In the genomic region with DNA sequence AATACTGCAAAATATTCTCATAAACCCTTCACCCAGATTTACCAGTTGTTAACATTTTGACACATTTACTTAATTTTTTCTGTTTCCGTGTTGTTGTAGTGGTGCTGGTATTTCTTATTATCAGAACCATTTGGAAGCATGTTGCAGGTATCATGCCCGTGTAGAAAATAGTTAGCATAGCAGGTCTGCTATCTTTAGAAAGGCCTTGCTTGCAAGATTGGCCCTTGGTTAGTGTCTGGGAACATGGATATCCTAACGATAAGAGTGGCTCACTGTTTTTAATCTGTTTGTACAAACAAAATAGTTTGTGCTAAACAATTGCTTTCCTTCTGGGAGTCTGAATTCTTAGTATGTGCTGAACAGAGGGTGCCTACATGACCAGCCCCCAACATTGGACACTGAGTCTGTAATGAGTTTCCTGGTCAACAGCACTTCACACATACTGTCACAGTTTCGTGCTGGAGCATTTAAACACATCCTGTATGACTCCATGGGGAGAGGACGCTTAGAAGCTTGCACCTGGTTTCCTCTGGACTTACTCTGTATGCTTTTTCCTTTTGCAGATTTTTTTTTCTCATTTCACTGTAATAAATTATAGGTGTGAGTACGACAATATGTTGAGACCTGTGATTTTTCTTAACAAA, we compare ENCODE assay signal across 2 cellular contexts.
A peak's percentile ranks its signal among the peaks of the same experiment; 100 is the strongest.
TF ChIP-seq lines count a peak whose summit lies in the region.

No MANE protein-coding gene starts in this region.

TF ChIP-seq in HepG2, 621 proteins besides CTCF, POLR2A, EP300 and RAD21:
- TF ChIP-seq, protein P1, sequence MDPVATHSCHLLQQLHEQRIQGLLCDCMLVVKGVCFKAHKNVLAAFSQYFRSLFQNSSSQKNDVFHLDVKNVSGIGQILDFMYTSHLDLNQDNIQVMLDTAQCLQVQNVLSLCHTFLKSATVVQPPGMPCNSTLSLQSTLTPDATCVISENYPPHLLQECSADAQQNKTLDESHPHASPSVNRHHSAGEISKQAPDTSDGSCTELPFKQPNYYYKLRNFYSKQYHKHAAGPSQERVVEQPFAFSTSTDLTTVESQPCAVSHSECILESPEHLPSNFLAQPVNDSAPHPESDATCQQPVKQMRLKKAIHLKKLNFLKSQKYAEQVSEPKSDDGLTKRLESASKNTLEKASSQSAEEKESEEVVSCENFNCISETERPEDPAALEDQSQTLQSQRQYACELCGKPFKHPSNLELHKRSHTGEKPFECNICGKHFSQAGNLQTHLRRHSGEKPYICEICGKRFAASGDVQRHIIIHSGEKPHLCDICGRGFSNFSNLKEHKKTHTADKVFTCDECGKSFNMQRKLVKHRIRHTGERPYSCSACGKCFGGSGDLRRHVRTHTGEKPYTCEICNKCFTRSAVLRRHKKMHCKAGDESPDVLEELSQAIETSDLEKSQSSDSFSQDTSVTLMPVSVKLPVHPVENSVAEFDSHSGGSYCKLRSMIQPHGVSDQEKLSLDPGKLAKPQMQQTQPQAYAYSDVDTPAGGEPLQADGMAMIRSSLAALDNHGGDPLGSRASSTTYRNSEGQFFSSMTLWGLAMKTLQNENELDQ (CRISPR knock-in tag; IDR thresholded peaks at IDR 0.05; ENCODE audit: borderline replicate concordance) = no peak
- TF ChIP-seq ZNF557 (CRISPR knock-in tag; IDR thresholded peaks at IDR 0.05) = no peak
- TF ChIP-seq, protein P2, sequence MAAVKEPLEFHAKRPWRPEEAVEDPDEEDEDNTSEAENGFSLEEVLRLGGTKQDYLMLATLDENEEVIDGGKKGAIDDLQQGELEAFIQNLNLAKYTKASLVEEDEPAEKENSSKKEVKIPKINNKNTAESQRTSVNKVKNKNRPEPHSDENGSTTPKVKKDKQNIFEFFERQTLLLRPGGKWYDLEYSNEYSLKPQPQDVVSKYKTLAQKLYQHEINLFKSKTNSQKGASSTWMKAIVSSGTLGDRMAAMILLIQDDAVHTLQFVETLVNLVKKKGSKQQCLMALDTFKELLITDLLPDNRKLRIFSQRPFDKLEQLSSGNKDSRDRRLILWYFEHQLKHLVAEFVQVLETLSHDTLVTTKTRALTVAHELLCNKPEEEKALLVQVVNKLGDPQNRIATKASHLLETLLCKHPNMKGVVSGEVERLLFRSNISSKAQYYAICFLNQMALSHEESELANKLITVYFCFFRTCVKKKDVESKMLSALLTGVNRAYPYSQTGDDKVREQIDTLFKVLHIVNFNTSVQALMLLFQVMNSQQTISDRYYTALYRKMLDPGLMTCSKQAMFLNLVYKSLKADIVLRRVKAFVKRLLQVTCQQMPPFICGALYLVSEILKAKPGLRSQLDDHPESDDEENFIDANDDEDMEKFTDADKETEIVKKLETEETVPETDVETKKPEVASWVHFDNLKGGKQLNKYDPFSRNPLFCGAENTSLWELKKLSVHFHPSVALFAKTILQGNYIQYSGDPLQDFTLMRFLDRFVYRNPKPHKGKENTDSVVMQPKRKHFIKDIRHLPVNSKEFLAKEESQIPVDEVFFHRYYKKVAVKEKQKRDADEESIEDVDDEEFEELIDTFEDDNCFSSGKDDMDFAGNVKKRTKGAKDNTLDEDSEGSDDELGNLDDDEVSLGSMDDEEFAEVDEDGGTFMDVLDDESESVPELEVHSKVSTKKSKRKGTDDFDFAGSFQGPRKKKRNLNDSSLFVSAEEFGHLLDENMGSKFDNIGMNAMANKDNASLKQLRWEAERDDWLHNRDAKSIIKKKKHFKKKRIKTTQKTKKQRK (IDR thresholded peaks at IDR 0.05; ENCODE audit: low read length) = no peak
- TF ChIP-seq, protein P3, sequence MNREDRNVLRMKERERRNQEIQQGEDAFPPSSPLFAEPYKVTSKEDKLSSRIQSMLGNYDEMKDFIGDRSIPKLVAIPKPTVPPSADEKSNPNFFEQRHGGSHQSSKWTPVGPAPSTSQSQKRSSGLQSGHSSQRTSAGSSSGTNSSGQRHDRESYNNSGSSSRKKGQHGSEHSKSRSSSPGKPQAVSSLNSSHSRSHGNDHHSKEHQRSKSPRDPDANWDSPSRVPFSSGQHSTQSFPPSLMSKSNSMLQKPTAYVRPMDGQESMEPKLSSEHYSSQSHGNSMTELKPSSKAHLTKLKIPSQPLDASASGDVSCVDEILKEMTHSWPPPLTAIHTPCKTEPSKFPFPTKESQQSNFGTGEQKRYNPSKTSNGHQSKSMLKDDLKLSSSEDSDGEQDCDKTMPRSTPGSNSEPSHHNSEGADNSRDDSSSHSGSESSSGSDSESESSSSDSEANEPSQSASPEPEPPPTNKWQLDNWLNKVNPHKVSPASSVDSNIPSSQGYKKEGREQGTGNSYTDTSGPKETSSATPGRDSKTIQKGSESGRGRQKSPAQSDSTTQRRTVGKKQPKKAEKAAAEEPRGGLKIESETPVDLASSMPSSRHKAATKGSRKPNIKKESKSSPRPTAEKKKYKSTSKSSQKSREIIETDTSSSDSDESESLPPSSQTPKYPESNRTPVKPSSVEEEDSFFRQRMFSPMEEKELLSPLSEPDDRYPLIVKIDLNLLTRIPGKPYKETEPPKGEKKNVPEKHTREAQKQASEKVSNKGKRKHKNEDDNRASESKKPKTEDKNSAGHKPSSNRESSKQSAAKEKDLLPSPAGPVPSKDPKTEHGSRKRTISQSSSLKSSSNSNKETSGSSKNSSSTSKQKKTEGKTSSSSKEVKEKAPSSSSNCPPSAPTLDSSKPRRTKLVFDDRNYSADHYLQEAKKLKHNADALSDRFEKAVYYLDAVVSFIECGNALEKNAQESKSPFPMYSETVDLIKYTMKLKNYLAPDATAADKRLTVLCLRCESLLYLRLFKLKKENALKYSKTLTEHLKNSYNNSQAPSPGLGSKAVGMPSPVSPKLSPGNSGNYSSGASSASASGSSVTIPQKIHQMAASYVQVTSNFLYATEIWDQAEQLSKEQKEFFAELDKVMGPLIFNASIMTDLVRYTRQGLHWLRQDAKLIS (CRISPR knock-in tag; IDR thresholded peaks at IDR 0.05) = no peak
- no peak for TF ChIP-seq HNRNPK (IDR thresholded peaks at IDR 0.05; ENCODE audit: low read depth, low read length, poor library complexity, severe bottlenecking)
- no peak for TF ChIP-seq ZNF441 (CRISPR knock-in tag; IDR thresholded peaks at IDR 0.05; ENCODE audit: borderline replicate concordance)
- TF ChIP-seq ZNF460 (CRISPR knock-in tag; IDR thresholded peaks at IDR 0.05; ENCODE audit: borderline replicate concordance) = no peak
TF ChIP-seq in HepG2: peak in this region for 0.

TF ChIP-seq in K562, 482 proteins besides CTCF, POLR2A, EP300 and RAD21:
- TF ChIP-seq, protein P4, sequence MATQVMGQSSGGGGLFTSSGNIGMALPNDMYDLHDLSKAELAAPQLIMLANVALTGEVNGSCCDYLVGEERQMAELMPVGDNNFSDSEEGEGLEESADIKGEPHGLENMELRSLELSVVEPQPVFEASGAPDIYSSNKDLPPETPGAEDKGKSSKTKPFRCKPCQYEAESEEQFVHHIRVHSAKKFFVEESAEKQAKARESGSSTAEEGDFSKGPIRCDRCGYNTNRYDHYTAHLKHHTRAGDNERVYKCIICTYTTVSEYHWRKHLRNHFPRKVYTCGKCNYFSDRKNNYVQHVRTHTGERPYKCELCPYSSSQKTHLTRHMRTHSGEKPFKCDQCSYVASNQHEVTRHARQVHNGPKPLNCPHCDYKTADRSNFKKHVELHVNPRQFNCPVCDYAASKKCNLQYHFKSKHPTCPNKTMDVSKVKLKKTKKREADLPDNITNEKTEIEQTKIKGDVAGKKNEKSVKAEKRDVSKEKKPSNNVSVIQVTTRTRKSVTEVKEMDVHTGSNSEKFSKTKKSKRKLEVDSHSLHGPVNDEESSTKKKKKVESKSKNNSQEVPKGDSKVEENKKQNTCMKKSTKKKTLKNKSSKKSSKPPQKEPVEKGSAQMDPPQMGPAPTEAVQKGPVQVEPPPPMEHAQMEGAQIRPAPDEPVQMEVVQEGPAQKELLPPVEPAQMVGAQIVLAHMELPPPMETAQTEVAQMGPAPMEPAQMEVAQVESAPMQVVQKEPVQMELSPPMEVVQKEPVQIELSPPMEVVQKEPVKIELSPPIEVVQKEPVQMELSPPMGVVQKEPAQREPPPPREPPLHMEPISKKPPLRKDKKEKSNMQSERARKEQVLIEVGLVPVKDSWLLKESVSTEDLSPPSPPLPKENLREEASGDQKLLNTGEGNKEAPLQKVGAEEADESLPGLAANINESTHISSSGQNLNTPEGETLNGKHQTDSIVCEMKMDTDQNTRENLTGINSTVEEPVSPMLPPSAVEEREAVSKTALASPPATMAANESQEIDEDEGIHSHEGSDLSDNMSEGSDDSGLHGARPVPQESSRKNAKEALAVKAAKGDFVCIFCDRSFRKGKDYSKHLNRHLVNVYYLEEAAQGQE (CRISPR knock-in tag; IDR thresholded peaks at IDR 0.05; ENCODE audit: low read depth) = no peak
- TF ChIP-seq HEY1 (CRISPR knock-in tag; IDR thresholded peaks at IDR 0.05; ENCODE audit: borderline replicate concordance) (no peak), ILK (tag; IDR thresholded peaks at IDR 0.05; ENCODE audit: borderline replicate concordance, low read depth) (no peak), JUN (IDR thresholded peaks at IDR 0.05; ENCODE audit: borderline replicate concordance, low read depth, low read length) (no peak), JUN (CRISPR knock-in tag; IDR thresholded peaks at IDR 0.05; ENCODE audit: borderline replicate concordance) (no peak), XRCC5 (IDR thresholded peaks at IDR 0.05; ENCODE audit: low read depth, low read length) (no peak), CBFA2T3 (IDR thresholded peaks at IDR 0.05) (peak; percentile 54), RBM17 (IDR thresholded peaks at IDR 0.05; ENCODE audit: borderline replicate concordance, low read depth, low read length) (no peak), TAL1 (IDR thresholded peaks at IDR 0.05) (peak; percentile 33; the same call in 1 of the 2 replicates), GTF2E2 (tag; IDR thresholded peaks at IDR 0.05) (no peak), CTBP1 (IDR thresholded peaks at IDR 0.05; ENCODE audit: borderline replicate concordance) (no peak), BDP1 (IDR thresholded peaks at IDR 0.05; ENCODE audit: insufficient read depth, insufficient read length) (no peak), ZFX (CRISPR knock-in tag; IDR thresholded peaks at IDR 0.05) (no peak), TCF3 (CRISPR knock-in tag; IDR thresholded peaks at IDR 0.05) (0 out of 2 replicates have a peak, but pooled peaks have one; percentile 23), MAFG (tag; conservative IDR thresholded peaks at IDR 0.05) (no peak), ZNF124 (CRISPR knock-in tag; IDR thresholded peaks at IDR 0.05) (no peak), TEAD4 (IDR thresholded peaks at IDR 0.05; ENCODE audit: low read length) (peak; percentile 18; the same call in 1 of the 2 replicates), TEAD4 (CRISPR knock-in tag; IDR thresholded peaks at IDR 0.05; ENCODE audit: borderline replicate concordance) (no peak), U2AF2 (optimal IDR thresholded peaks at IDR 0.05; ENCODE audit: low read depth, low read length) (no peak), ZNF224 (CRISPR knock-in tag; IDR thresholded peaks at IDR 0.05) (no peak)
- TF ChIP-seq, protein P5, sequence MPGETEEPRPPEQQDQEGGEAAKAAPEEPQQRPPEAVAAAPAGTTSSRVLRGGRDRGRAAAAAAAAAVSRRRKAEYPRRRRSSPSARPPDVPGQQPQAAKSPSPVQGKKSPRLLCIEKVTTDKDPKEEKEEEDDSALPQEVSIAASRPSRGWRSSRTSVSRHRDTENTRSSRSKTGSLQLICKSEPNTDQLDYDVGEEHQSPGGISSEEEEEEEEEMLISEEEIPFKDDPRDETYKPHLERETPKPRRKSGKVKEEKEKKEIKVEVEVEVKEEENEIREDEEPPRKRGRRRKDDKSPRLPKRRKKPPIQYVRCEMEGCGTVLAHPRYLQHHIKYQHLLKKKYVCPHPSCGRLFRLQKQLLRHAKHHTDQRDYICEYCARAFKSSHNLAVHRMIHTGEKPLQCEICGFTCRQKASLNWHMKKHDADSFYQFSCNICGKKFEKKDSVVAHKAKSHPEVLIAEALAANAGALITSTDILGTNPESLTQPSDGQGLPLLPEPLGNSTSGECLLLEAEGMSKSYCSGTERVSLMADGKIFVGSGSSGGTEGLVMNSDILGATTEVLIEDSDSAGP (CRISPR knock-in tag; IDR thresholded peaks at IDR 0.05) = no peak
- TF ChIP-seq, protein P6, sequence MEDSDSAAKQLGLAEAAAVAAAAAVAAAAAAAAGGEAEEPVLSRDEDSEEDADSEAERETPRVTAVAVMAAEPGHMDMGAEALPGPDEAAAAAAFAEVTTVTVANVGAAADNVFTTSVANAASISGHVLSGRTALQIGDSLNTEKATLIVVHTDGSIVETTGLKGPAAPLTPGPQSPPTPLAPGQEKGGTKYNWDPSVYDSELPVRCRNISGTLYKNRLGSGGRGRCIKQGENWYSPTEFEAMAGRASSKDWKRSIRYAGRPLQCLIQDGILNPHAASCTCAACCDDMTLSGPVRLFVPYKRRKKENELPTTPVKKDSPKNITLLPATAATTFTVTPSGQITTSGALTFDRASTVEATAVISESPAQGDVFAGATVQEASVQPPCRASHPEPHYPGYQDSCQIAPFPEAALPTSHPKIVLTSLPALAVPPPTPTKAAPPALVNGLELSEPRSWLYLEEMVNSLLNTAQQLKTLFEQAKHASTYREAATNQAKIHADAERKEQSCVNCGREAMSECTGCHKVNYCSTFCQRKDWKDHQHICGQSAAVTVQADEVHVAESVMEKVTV (CRISPR knock-in tag; IDR thresholded peaks at IDR 0.05) = no peak
- TF ChIP-seq, protein P1 (CRISPR knock-in tag; IDR thresholded peaks at IDR 0.05; ENCODE audit: borderline replicate concordance) = no peak
